8 cellular contexts compared by ENCODE assay signal in the genomic region with DNA sequence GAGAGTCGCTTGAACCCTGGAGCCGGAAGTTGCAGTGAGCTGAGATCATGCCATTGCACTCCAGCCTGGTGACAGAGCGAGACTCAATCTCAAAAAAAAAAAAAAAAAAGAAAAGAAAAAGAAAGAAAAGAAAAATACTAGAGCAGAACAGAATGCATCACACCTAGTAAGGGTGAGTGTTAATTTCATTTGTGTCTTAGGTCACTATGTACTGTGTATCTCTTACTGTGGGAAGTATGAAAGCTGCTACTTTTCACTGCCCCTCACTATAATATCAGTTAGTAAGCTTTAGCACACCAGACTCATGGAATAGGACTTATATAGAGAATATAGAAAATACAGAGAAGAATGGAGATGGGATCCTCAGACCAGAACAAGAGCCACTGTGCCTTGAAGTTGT. TPM values are rescaled to one million over a fixed set of nuclear protein-coding genes. Genes with fewer than 3 reads are reported as not detected.
DNase-seq lines count a peak whose midpoint lies in the region; ATAC-seq lines count a peak whose summit lies in the region.

No MANE protein-coding gene starts in this region.

- peak overlapping the region; percentile 39 for H3K27ac ChIP-seq in caudate nucleus (ENCODE audit: low read depth, low read length)
- peak overlapping the region; percentile 66 for H3K27ac ChIP-seq in rectal smooth muscle tissue (ENCODE audit: low read depth, low read length)

- peaks cover 36% of the 10 kb centered on the region for H3K4me1 ChIP-seq in rectal smooth muscle tissue (ENCODE audit: control insufficient read depth, insufficient read depth, low read length)

- no peak overlapping the region for H3K9ac ChIP-seq in rectal smooth muscle tissue (ENCODE audit: low read length)

- no peak for DNase-seq in caudate nucleus (lab: John Stamatoyannopoulos, UW)
- DNase-seq in KBM-7, result no peak
- no peak for DNase-seq in H7
- DNase-seq in NCI-H1694 treated with DMSO at 0.1 percent for 48 hours (lab: John Stamatoyannopoulos, UW), result no peak

- H3K4me3 ChIP-seq in rectal smooth muscle tissue (ENCODE audit: low read length) (no peak overlapping the region), H7 (ENCODE audit: insufficient read depth, low read depth, low read length) (no peak overlapping the region)

- peaks cover 25% of the 10 kb centered on the region for H3K36me3 ChIP-seq in rectal smooth muscle tissue (ENCODE audit: control insufficient read depth, insufficient read depth, low read length)
- peaks cover 3% of the 10 kb centered on the region for H3K36me3 ChIP-seq in H7 (replicated peaks; ENCODE audit: control insufficient read depth, insufficient read depth, low read length)

- in situ Hi-C loops in KBM-7 (cut with MboI; ENCODE audit: low pct_unique_long_range_greater_than_20kb, low sequenced_read_pairs), result no loop called here

- ATAC-seq in GM18873 (IDR thresholded peaks at IDR 0.05; ENCODE audit: low FRiP score, unreplicated experiment) (peak; percentile 19), HG02885 (IDR thresholded peaks at IDR 0.05; ENCODE audit: poor library complexity, unreplicated experiment) (peak; percentile 13), HG03565 (IDR thresholded peaks at IDR 0.05; ENCODE audit: unreplicated experiment) (no peak)

- no peaks in the 10 kb centered on the region for H3K27me3 ChIP-seq in rectal smooth muscle tissue (ENCODE audit: control insufficient read depth, insufficient read depth, low read length)
- H3K27me3 ChIP-seq in H7 (ENCODE audit: control insufficient read depth, insufficient read depth, low read length), result no peaks in the 10 kb centered on the region

RNA-seq across cellular contexts. Expression of a gene that starts 45.9 kb away (rescaled TPM):
- total RNA-seq in H7 (2014; rRNA removed; shearing (Covaris generic)), result 11.6 and 17.9 TPM in 2 replicates
